14 cellular contexts compared by ENCODE assay signal in the genomic region with DNA sequence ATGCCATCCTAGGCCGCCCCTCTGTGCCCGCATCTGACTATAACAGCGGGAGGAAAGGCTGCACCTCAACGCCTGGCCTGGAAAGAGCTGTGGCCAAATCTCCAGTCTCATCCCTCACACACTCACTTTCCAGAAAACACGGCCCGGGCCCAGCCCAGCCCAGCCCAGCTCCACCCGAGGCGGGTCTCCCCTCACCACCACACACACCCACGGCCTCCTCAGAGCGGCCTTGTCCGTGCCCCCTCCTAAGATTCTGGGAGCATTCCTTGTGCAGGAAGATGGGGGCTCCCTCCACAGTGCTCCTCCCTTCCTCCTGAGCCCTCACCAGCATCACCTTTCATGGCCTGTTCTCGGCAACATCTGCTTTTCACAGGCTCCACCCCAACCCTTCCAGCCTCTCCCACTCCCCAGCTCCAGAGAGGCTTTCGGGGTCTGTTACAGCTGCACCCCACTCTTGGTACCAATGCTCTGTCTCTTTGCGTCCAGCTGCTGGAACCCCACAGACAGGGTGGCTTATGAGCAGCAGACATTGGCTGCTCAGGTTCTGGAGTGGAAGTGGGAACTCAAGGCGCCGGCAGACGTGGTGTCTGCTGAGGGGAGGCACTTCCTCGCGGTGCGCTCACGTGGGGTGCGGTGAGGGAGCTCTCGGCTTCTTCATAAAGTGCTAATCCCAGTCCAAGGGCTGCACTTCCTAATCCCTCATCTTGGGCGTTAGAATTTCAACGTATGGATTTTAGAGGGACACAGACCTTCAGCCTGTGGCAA.
DNase-seq lines count a peak whose midpoint lies in the region; ATAC-seq and TF ChIP-seq lines count a peak whose summit lies in the region.
"Had no signal": no experiment of that assay in that cellular context is flagged by ENCODE, and none has a peak within 500 bp of the region (broad histone marks: within the 10 kb centered on the region; RNA-seq: fewer than 3 reads in every experiment).

No MANE protein-coding gene starts in this region.

- no peaks in the 10 kb centered on the region for H3K4me1 Mint-ChIP-seq in CD14-positive monocyte
- H3K4me1 Mint-ChIP-seq: WTC11 had no signal

- H3K36me3 ChIP-seq in NT2/D1 (ENCODE audit: insufficient read depth, insufficient read length, low read length) (no peaks in the 10 kb centered on the region), osteoblast (ENCODE audit: insufficient read depth, low read length) (no peaks in the 10 kb centered on the region)
- H3K36me3 ChIP-seq: ascending aorta, BE2C, tibial artery had no signal

- H3K9me3 ChIP-seq in NT2/D1 (ENCODE audit: insufficient read depth, low read length) = no peaks in the 10 kb centered on the region
- no peaks in the 10 kb centered on the region for H3K9me3 ChIP-seq in osteoblast (ENCODE audit: low read depth, low read length)
- H3K9me3 ChIP-seq: ascending aorta, BE2C, tibial artery had no signal

- H4K20me1 ChIP-seq in osteoblast (ENCODE audit: insufficient read depth, low read length) = no peaks in the 10 kb centered on the region

- no peak for ATAC-seq in HG03439 (IDR thresholded peaks at IDR 0.05; ENCODE audit: unreplicated experiment)
- ATAC-seq: left lobe of liver, WTC11 had no signal

- H3K79me2 ChIP-seq in osteoblast (ENCODE audit: insufficient read depth, low read length) = no peaks in the 10 kb centered on the region

- no peak overlapping the region for H2AFZ ChIP-seq in osteoblast (ENCODE audit: low read length)

- H3K27me3 Mint-ChIP-seq in CD14-positive monocyte (ENCODE audit: low read depth in 3 of 3) = peaks cover 0 to 2% (median 2%) of the 10 kb centered on the region in 3 donors

- peak overlapping the region in 1 of 7 donors; percentile 73 for H3K27ac Mint-ChIP-seq in CD14-positive monocyte
- H3K27ac Mint-ChIP-seq: WTC11 had no signal

- H3K9me3 Mint-ChIP-seq in CD14-positive monocyte = peaks cover 0 to 29% (median 4%) of the 10 kb centered on the region in 7 donors
- H3K9me3 Mint-ChIP-seq: WTC11 had no signal

- H3K27me3 ChIP-seq in NT2/D1 (ENCODE audit: insufficient read depth, insufficient read length) (peaks cover 5% of the 10 kb centered on the region), osteoblast (ENCODE audit: insufficient read depth, low read length) (no peaks in the 10 kb centered on the region)
- H3K27me3 ChIP-seq: ascending aorta, BE2C, tibial artery had no signal

- H3K4me3 Mint-ChIP-seq in CD14-positive monocyte = no peak overlapping the region
- H3K4me3 Mint-ChIP-seq: WTC11 had no signal

- intact Hi-C loops in CD14-positive monocyte (cut with micrococcal nuclease) (no loop called here), cardiac septum (cut with DNase I) (no loop called here)

- H3K36me3 Mint-ChIP-seq in CD14-positive monocyte = peaks cover 4 to 10% of the 10 kb centered on the region in 2 donors
- H3K36me3 Mint-ChIP-seq: WTC11 had no signal

- H3K4me1 ChIP-seq in NT2/D1 (ENCODE audit: insufficient read depth, insufficient read length) = peaks cover 24% of the 10 kb centered on the region
- H3K4me1 ChIP-seq in osteoblast (ENCODE audit: insufficient read depth, low read length) = no peaks in the 10 kb centered on the region
- H3K4me1 ChIP-seq: ascending aorta, tibial artery had no signal

- H3K27ac ChIP-seq in osteoblast (ENCODE audit: low read depth, low read length) = no peak overlapping the region
- H3K27ac ChIP-seq: ascending aorta, tibial artery had no signal

- no peak overlapping the region for H3K4me3 ChIP-seq in NT2/D1 (ENCODE audit: insufficient read length, low read depth)
- H3K4me3 ChIP-seq in osteoblast (ENCODE audit: insufficient read depth, low read length) = no peak overlapping the region
- H3K4me3 ChIP-seq: ascending aorta, tibial artery had no signal

- H3K4me2 ChIP-seq in osteoblast (ENCODE audit: insufficient read depth, low read length) = no peak overlapping the region

- peak overlapping the region; percentile 17 for H3K9ac ChIP-seq in NT2/D1 (ENCODE audit: insufficient read length, low read depth)

- no peak for TF ChIP-seq CTCF in CD14-positive monocyte (IDR thresholded peaks at IDR 0.05)
- no peak for TF ChIP-seq CTCF in osteoblast (IDR thresholded peaks at IDR 0.05; ENCODE audit: extremely low read depth, low read depth, low read length)

- DNase-seq in CD14-positive monocyte (ENCODE audit: low spot score) = peak; percentile 43
- no peak for DNase-seq in NT2/D1 (ENCODE audit: low read depth, low spot score)
- peak; percentile 54 for DNase-seq in cardiac septum (ENCODE audit: low spot score)
- peak; percentile 62 for DNase-seq in osteoblast (ENCODE audit: insufficient read length, low spot score, missing footprints)
- no peak for DNase-seq in NCI-H1417 treated with DMSO at 0.1 percent for 48 hours (lab: John Stamatoyannopoulos, UW)
- no peak for DNase-seq in NCI-H748 treated with DMSO at 0.1 percent for 48 hours (lab: John Stamatoyannopoulos, UW)
- DNase-seq in stimulated activated CD4-positive, alpha-beta T cell treated with anti-CD3 and anti-CD28 coated beads, Interleukin-4, amount 100 ng/mL, for 24 hours = no peak
- DNase-seq: occipital lobe had no signal

Comparison
In these comparisons a context has a peak if more than half of its experiments do, and no peak if none do; other contexts are left out.
1. DNase-seq: peak in CD14-positive monocyte (single experiment), cardiac septum (single experiment) and osteoblast (single experiment); none in NT2/D1 (single experiment), NCI-H1417 treated with DMSO at 0.1 percent for 48 hours (single experiment), NCI-H748 treated with DMSO at 0.1 percent for 48 hours (single experiment) and stimulated activated CD4-positive, alpha-beta T cell treated with anti-CD3 and anti-CD28 coated beads, Interleukin-4, amount 100 ng/mL, for 24 hours (single experiment).